ENCODE assay signal across 8 cellular contexts in genomic region chr17:31392856-31393748, GRCh38. TPM values are rescaled to one million over a fixed set of nuclear protein-coding genes. Genes with fewer than 3 reads are reported as not detected.
DNase-seq lines count a peak whose midpoint lies in the region; ATAC-seq, FAIRE-seq and TF ChIP-seq lines count a peak whose summit lies in the region.

No MANE protein-coding gene starts in this region.

- DNase-seq in AG08396 (ENCODE audit: low spot score) (peak; percentile 7), GM23338 (ENCODE audit: low spot score) (peak; percentile 35), K562 (ENCODE audit: extremely low read depth in 1 of 4, low spot score in 3 of 4) (no peak), naive B cell (no peak), NCI-H1417 (lab: John Stamatoyannopoulos, UW) (no peak), amniotic stem cell (lab: John Stamatoyannopoulos, UW) (no peak), NCI-H82 (lab: John Stamatoyannopoulos, UW) (no peak)
- DNase-seq in NK-92 treated with Interleukin-12 subunit alpha and Interleukin-12 subunit beta, amount 100 ng/mL, for 24 hours (lab: John Stamatoyannopoulos, UW): no peak

- no peaks in the 10 kb centered on the region for H3K9me2 ChIP-seq in GM23338 (ENCODE audit: insufficient read depth)

- whole genome bisulfite sequencing in K562 (ENCODE audit: insufficient coverage, low coverage, missing lambda C conversion rate): 9% methylated on average over 17 of the region's 17 CpGs

- H3K27me3 ChIP-seq in GM23338 (ENCODE audit: insufficient read depth) (peaks cover 32% of the 10 kb centered on the region), K562 (ENCODE audit: control insufficient read depth in 2 of 2, insufficient read depth in 2 of 2, low read length in 2 of 2) (peaks cover 25 to 44% of the 10 kb centered on the region in 2 experiments)

- no peaks in the 10 kb centered on the region; the same call in 1 of the 2 replicates for H4K20me1 ChIP-seq in GM23338 (replicated peaks; ENCODE audit: insufficient read depth)
- peaks cover 2% of the 10 kb centered on the region for H4K20me1 ChIP-seq in K562 (replicated peaks; ENCODE audit: control insufficient read depth, insufficient read depth, low read length)

- CTCF ChIA-PET in K562 (lab: Yijun Ruan, JAX; ENCODE audit: low intra/inter-chr PET ratio): no interaction called here

- H3K4me1 Mint-ChIP-seq in GM23338 (peaks cover 13% of the 10 kb centered on the region), naive B cell (peaks cover 15 to 22% (median 17%) of the 10 kb centered on the region in 3 donors)

- TF ChIP-seq POLR2A in K562 (conservative IDR thresholded peaks at IDR 0.05): no peak

- ATAC-seq in GM23338: no peak
- no peak for ATAC-seq in K562
- ATAC-seq in naive B cell (ENCODE audit: low read depth in 2 of 2): no peak

- intact Hi-C loops in K562 (cut with micrococcal nuclease): no loop called here

- H3K4me3 ChIP-seq in GM23338: no peak overlapping the region
- no peak overlapping the region for H3K4me3 ChIP-seq in K562

- TF ChIP-seq EP300 in K562 (IDR thresholded peaks at IDR 0.05; ENCODE audit: low read length): no peak

- TF ChIP-seq CTCF in GM23338 (conservative IDR thresholded peaks at IDR 0.05; ENCODE audit: low read depth in 2 of 2) (no peak), K562 (IDR thresholded peaks at IDR 0.05 in 2 of 3, conservative IDR thresholded peaks at IDR 0.05 in 1 of 3; ENCODE audit: insufficient read depth in 2 of 3, low read depth in 1 of 3, low read length in 3 of 3) (no peak)

- H3K4me2 ChIP-seq in GM23338 (peak overlapping the region; percentile 87; the same call in 1 of the 2 replicates), K562 (ENCODE audit: insufficient read depth, low read length) (no peak overlapping the region)

- no peaks in the 10 kb centered on the region for H3K9me3 Mint-ChIP-seq in GM23338
- H3K9me3 Mint-ChIP-seq in naive B cell: peaks cover 0 to 3% (median 0%) of the 10 kb centered on the region in 7 donors

- no peaks in the 10 kb centered on the region; the same call in 2 of the 3 replicates for H3K36me3 Mint-ChIP-seq in GM23338 (ENCODE audit: low read depth)
- H3K36me3 Mint-ChIP-seq in naive B cell: no peaks in the 10 kb centered on the region

- H3K27ac ChIP-seq in GM23338 (ENCODE audit: low read depth): no peak overlapping the region
- H3K27ac ChIP-seq in K562 (ENCODE audit: extremely low read depth, low read depth, low read length): no peak overlapping the region

- POLR2A ChIA-PET in K562 (lab: Yijun Ruan, JAX): no interaction called here

- peaks cover 9% of the 10 kb centered on the region; the same call in 1 of the 2 replicates for H3F3A ChIP-seq in GM23338 (replicated peaks; ENCODE audit: low read depth)

- no TSS peak for BruUV-seq in K562 (replicated peaks; lab: Mats Ljungman, UMichigan)

- peak overlapping the region; percentile 65 for H3K4me3 Mint-ChIP-seq in GM23338
- H3K4me3 Mint-ChIP-seq in naive B cell: peak overlapping the region; percentile 70 to 89 (median 82)

- H2AFZ ChIP-seq in GM23338 (no peak overlapping the region), K562 (ENCODE audit: low read depth, low read length) (no peak overlapping the region)

- no peak for TF ChIP-seq RAD21 in K562 (CRISPR knock-in tag; conservative IDR thresholded peaks at IDR 0.05 in 1 of 2, IDR thresholded peaks at IDR 0.05 in 1 of 2)

- H3K36me3 ChIP-seq in GM23338 (ENCODE audit: insufficient read depth) (no peaks in the 10 kb centered on the region), K562 (ENCODE audit: control insufficient read depth, insufficient read depth, low read length) (no peaks in the 10 kb centered on the region)

- in situ Hi-C loops in K562 (cut with MboI): no loop called here

- peaks cover 36% of the 10 kb centered on the region for H3K27me3 Mint-ChIP-seq in GM23338 (ENCODE audit: insufficient read depth, low read depth, poor library complexity)
- H3K27me3 Mint-ChIP-seq in naive B cell: peaks cover 45 to 76% (median 65%) of the 10 kb centered on the region in 3 donors

- peaks cover 7% of the 10 kb centered on the region; the same call in 1 of the 2 replicates for H3K4me1 ChIP-seq in GM23338 (ENCODE audit: insufficient read depth)
- peaks cover 0 to 21% of the 10 kb centered on the region in 2 experiments; a peak in 3 of 5 replicates for H3K4me1 ChIP-seq in K562 (replicated peaks in 1 of 2; ENCODE audit: control insufficient read depth in 2 of 2, insufficient read depth in 2 of 2, low read length in 2 of 2)

- FAIRE-seq in K562 (lab: Jason Lieb, UNC): no peak

- no peak overlapping the region for H3K9ac ChIP-seq in K562 (ENCODE audit: insufficient read depth in 1 of 2, low read depth in 2 of 2, low read length in 2 of 2)

- no peaks in the 10 kb centered on the region for H3K9me1 ChIP-seq in K562 (ENCODE audit: control insufficient read depth, insufficient read depth, low read length)

- no peaks in the 10 kb centered on the region for H3K79me2 ChIP-seq in GM23338 (replicated peaks; ENCODE audit: insufficient read depth)
- H3K79me2 ChIP-seq in K562 (ENCODE audit: control insufficient read depth, insufficient read depth, low read length): no peaks in the 10 kb centered on the region

- no peaks in the 10 kb centered on the region for H3K9me3 ChIP-seq in K562 (replicated peaks; ENCODE audit: control insufficient read depth, insufficient read depth, low read depth, low read length)

- H3K27ac Mint-ChIP-seq in GM23338: no peak overlapping the region
- H3K27ac Mint-ChIP-seq in naive B cell: peak overlapping the region in 1 of 6 donors; percentile 47

TF ChIP-seq in GM23338, 12 proteins besides CTCF, POLR2A, EP300 and RAD21 (continues in another document):
- no peak for TF ChIP-seq NANOG (IDR thresholded peaks at IDR 0.05; ENCODE audit: borderline replicate concordance)
- TF ChIP-seq ZNF114 (CRISPR knock-in tag; IDR thresholded peaks at IDR 0.05): no peak

TF ChIP-seq in K562, 482 proteins besides CTCF, POLR2A, EP300 and RAD21:
- TF ChIP-seq ILK (tag; IDR thresholded peaks at IDR 0.05; ENCODE audit: borderline replicate concordance, low read depth): no peak
- TF ChIP-seq CHD2 (IDR thresholded peaks at IDR 0.05; ENCODE audit: low read depth, low read length): no peak
- TF ChIP-seq EHMT2 (IDR thresholded peaks at IDR 0.05): peak; percentile 48; the same call in 1 of the 2 replicates

RNA-seq across cellular contexts. Expression of gene RAB11FIP4, which starts 1.6 kb away (rescaled TPM):
- total RNA-seq in GM23338 (2014; rRNA removed; shearing (Covaris generic)): 65.1 and 65.6 TPM in 2 replicates
- polyA plus RNA-seq in GM23338 (2016; fragmentation: Nextera tagmentation; extraction: Ambion mirVana) (26.0 and 26.7 TPM in 2 replicates), K562 (2011; rRNA removed) (6.2 and 10.5 TPM in 2 replicates), K562 (2014; fragmentation: Illumina TruSeq; extraction: Trizol) (8.1 and 8.9 TPM in 2 replicates), K562 (2014; fragmentation: Nextera tagmentation; extraction: Ambion mirVana) (under 1 TPM; 0.62 to 0.66 TPM), K562 (2014; rRNA removed) (7.9 TPM in 2 replicates), naive B cell (ENCODE audit: low read depth in 6 of 6) (10 to 100 TPM in 5 of 6 donors, 1 to 10 TPM in 1; 7.3 to 29.7 (median 20.8) TPM)
- 9.2 and 21.1 TPM in 2 replicates for total RNA-seq in K562 (2011; cell fraction: chromatin; rRNA removed; ENCODE audit: low replicate concordance)
- 12.4 and 14.0 TPM in 2 replicates for total RNA-seq in K562 (2011; cell fraction: nucleolus; rRNA removed)
- 9.8 and 10.8 TPM in 2 replicates for total RNA-seq in K562 (2011; cell fraction: nucleoplasm; rRNA removed)
- total RNA-seq in K562 (2014; rRNA removed) (14.2 and 16.6 TPM in 2 replicates), K562 (2014; rRNA removed; fragmentation: Illumina TruSeq; extraction: Trizol) (5.8 and 7.0 TPM in 2 replicates), K562 (2015; rRNA removed; fragmentation: Illumina TruSeq; extraction: Trizol) (9.8 and 11.5 TPM in 2 replicates), K562 (2021) (12.0 and 12.3 TPM in 2 replicates)
- 5.7 and 10.3 TPM in 2 replicates for polyA plus RNA-seq in K562 (2011; cell fraction: cytosol; rRNA removed)
- 8.2 and 16.3 TPM in 2 replicates for polyA plus RNA-seq in K562 (2011; cell fraction: nucleus; rRNA removed)
- polyA plus RNA-seq in K562 (2012): 8.3 and 12.2 TPM in 2 replicates
- 13.4 and 22.4 TPM in 2 replicates for polyA minus RNA-seq in K562 (2011; rRNA and poly(A)+ RNA removed)
- polyA minus RNA-seq in K562 (2011; cell fraction: cytosol; rRNA and poly(A)+ RNA removed): 5.8 and 12.3 TPM in 2 replicates
- polyA minus RNA-seq in K562 (2011; cell fraction: nucleus; rRNA and poly(A)+ RNA removed): 9.4 and 11.8 TPM in 2 replicates

Comparison
In these comparisons a context has a peak if more than half of its experiments do, and no peak if none do; other contexts are left out.
1. DNase-seq: peak in AG08396 (single experiment) and GM23338 (single experiment); none in K562 (0 of 4), naive B cell (single experiment), NCI-H1417 (0 of 3), amniotic stem cell (single experiment), NCI-H82 (single experiment) and NK-92 treated with Interleukin-12 subunit alpha and Interleukin-12 subunit beta, amount 100 ng/mL, for 24 hours (single experiment).